ENCODE assay signal across 20 cellular contexts in the genomic region with DNA sequence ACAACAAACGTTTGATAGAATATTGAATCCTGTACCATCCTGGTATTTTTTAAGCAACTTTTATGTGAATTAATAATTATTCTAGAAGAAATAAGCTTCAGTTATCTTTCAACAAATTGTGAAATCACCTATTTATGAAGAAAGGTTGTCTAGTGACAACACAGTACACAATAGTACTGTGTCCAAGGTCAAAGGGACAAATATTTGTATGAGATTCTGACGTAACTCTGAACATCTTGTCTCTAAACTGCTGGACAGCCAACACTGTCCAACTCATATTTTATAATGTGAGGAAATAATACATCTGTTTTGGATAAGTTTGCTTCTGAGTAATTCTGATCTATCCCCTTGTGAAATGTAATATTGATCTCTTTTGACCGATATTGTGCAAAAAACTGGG. TPM values are rescaled to one million over a fixed set of nuclear protein-coding genes. Genes with fewer than 3 reads are reported as not detected.
DNase-seq lines count a peak whose midpoint lies in the region; ATAC-seq, FAIRE-seq and TF ChIP-seq lines count a peak whose summit lies in the region.
"Had no signal": no experiment of that assay in that cellular context is flagged by ENCODE, and none has a peak within 500 bp of the region (broad histone marks: within the 10 kb centered on the region; RNA-seq: fewer than 3 reads in every experiment).

No MANE protein-coding gene starts in this region.

- TF ChIP-seq EP300 in stomach (IDR thresholded peaks at IDR 0.05) = no peak

- H3K4me1 ChIP-seq in stomach = no peaks in the 10 kb centered on the region
- H3K4me1 ChIP-seq: HAP-1 had no signal

- TF ChIP-seq POLR2A in stomach (IDR thresholded peaks at IDR 0.05) = no peak

- H3K36me3 ChIP-seq in brain microvascular endothelial cell (replicated peaks) = no peaks in the 10 kb centered on the region
- H3K36me3 ChIP-seq in stomach = no peaks in the 10 kb centered on the region
- H3K36me3 ChIP-seq: HAP-1 had no signal

- DNase-seq in AG10803 (ENCODE audit: low read depth) (peak; percentile 56), brain microvascular endothelial cell (peak; percentile 5), fibroblast of peridontal ligament (ENCODE audit: extremely low read depth) (peak; percentile 23), stomach (no peak), NCI-H510A (lab: John Stamatoyannopoulos, UW) (no peak), UCSD-AML1 (lab: John Stamatoyannopoulos, UW; ENCODE audit: unreplicated experiment) (no peak)
- DNase-seq in stimulated activated naive CD8-positive, alpha-beta T cell treated with anti-CD3 and anti-CD28 coated beads, Interleukin-15, Interleukin-2, amounts not matched to agents 100 U/mL and 50 U/mL, for 24 hours = no peak
- DNase-seq: DND-41, NCI-H1092 treated with DMSO at 0.1 percent for 48 hours, NCI-H1694, NCI-H510A treated with DMSO at 0.1 percent for 48 hours, NCI-H82, OCI-M1, SHP77 had no signal

- H3K27me3 ChIP-seq in brain microvascular endothelial cell (replicated peaks) (no peaks in the 10 kb centered on the region), stomach (no peaks in the 10 kb centered on the region)

- H3K9me3 ChIP-seq in stomach = no peaks in the 10 kb centered on the region
- H3K9me3 ChIP-seq: HAP-1 had no signal

- no peak for ATAC-seq in stimulated activated naive CD8-positive, alpha-beta T cell treated with anti-CD3 and anti-CD28 coated beads, Interleukin-15, Interleukin-2, amounts not matched to agents 100 U/mL and 50 U/mL, for 24 hours
- ATAC-seq: K562 had no signal

- intact Hi-C loops in stomach (cut with DNase I; ENCODE audit: low total_unique reads) = no loop called here

- H3K27ac ChIP-seq in brain microvascular endothelial cell = no peak overlapping the region
- no peak overlapping the region for H3K27ac ChIP-seq in stomach
- H3K27ac ChIP-seq: 22Rv1 had no signal

- 64 to 85% (median 79%) methylated on average over 3 of the region's 3 CpGs for WGBS in stomach, 5 donors

- no peak overlapping the region for H3K4me3 ChIP-seq in AG10803 (ENCODE audit: low read length)
- no peak overlapping the region for H3K4me3 ChIP-seq in brain microvascular endothelial cell (ENCODE audit: low read depth, low read length)
- no peak overlapping the region for H3K4me3 ChIP-seq in stomach
- H3K4me3 ChIP-seq: HAP-1, K562 had no signal

- peak; percentile 49 for FAIRE-seq in islet of Langerhans (lab: Jason Lieb, UNC)
- FAIRE-seq: K562 had no signal

- in situ Hi-C loops in brain microvascular endothelial cell (cut with HindIII; ENCODE audit: low pct_ligation_motif_present, low sequenced_read_pairs) = no loop called here

- no peak for TF ChIP-seq CTCF in AG10803 (conservative IDR thresholded peaks at IDR 0.05; ENCODE audit: low read length)
- no peak for TF ChIP-seq CTCF in brain microvascular endothelial cell (IDR thresholded peaks at IDR 0.05; ENCODE audit: low read depth, low read length, missing control alignments)
- TF ChIP-seq CTCF in stomach (IDR thresholded peaks at IDR 0.05) = no peak

RNA-seq across cellular contexts. Expression of a gene that starts 18.9 kb away (rescaled TPM):
- 1 to 10 TPM in 1 of 5 donors, not detected in 4; 4.3 TPM for total RNA-seq in stomach
- polyA plus RNA-seq in stomach = under 1 TPM in 2 of 3 donors, not detected in 1; 0.45 to 0.81 TPM
- total RNA-seq: G401, K562, RPMI7951 had no signal
- polyA plus RNA-seq: K562 had no signal

RNA-seq across cellular contexts. Expression of a gene that starts 30.9 kb away (rescaled TPM):
- total RNA-seq in stomach = 10 to 100 TPM in 1 of 5 donors, 1 to 10 TPM in 4; 2.3 to 71.0 (median 7.1) TPM
- 10 to 100 TPM; 19.9 to 26.6 (median 21.2) TPM for polyA plus RNA-seq in stomach
- total RNA-seq: G401, K562 had no signal
- polyA plus RNA-seq: K562 had no signal

RNA-seq across cellular contexts. Expression of a gene that starts 35.6 kb away (rescaled TPM):
- total RNA-seq in stomach = 100 to 1,000 TPM in 2 of 5 donors, 10 to 100 TPM in 2, 1 to 10 TPM in 1; 8.1 to 163 (median 71.2) TPM
- 10 to 100 TPM; 59.3 to 96.1 (median 65.3) TPM for polyA plus RNA-seq in stomach

RNA-seq across cellular contexts. Expression of a gene that starts 41.1 kb away (rescaled TPM):
- total RNA-seq in stomach = 10 to 100 TPM in 1 of 5 donors, 1 to 10 TPM in 1, not detected in 3; 6.6 to 29.1 TPM
- 10 to 100 TPM; 52.0 to 68.3 (median 66.3) TPM for polyA plus RNA-seq in stomach
- total RNA-seq: G401 had no signal
- polyA plus RNA-seq: K562 had no signal

Comparison
In these comparisons a context has a peak if more than half of its experiments do, and no peak if none do; other contexts are left out.
1. DNase-seq: peak in AG10803 (single experiment), brain microvascular endothelial cell (single experiment) and fibroblast of peridontal ligament (single experiment); none in stomach (single experiment), NCI-H510A (single experiment), stimulated activated naive CD8-positive, alpha-beta T cell treated with anti-CD3 and anti-CD28 coated beads, Interleukin-15, Interleukin-2, amounts not matched to agents 100 U/mL and 50 U/mL, for 24 hours (single experiment) and UCSD-AML1 (single experiment).